Comparison of ENCODE assay signal across 1 cellular context in the genomic region with DNA sequence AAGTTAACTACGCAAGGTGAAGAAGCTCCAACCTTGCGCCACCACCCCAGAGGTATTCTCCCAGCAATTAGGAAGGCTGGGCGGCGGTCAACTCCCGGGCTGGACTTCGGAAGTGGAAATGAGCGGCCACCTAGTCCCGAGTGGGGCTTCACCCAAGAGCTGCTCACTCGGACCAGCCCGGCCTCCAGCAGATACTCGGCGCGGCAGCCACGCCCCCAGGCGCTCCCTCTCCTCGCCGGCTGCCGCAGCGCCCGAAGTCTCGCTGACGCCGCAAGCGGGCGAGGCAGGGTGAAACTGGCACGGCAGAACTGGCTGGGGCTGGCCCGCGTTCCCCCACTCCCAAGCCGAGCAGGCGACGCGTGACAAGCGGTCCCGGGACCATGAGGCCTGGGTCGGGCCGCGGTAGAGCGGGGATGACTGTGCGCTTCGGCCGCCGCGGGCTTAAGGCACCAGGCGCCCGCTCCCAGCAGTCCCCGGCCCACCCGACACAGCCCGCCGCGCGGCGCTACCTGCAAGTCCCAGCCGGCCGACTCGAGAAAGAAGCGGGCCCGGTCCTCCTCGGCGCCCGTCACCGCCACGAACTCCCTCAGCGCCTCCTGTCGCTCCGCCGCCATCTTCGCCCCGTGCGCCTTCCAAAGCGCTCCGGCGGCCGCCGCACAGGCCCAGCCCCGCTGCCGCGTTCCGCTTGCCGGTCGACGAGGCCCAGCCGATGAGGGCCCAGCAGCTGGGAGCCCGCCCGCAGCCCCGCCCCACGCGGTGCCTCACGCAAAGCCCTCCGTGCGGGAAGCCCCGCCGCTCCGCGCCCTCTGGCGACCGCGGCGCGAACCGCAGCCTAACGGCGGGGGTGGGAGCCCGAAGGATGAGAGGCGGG.
TF ChIP-seq lines count a peak whose summit lies in the region.

A gene (minus strand): TSS at position 639 of the 871 bp plus-strand sequence. CDS start 25 bp downstream, at position 614.

TF ChIP-seq in WTC11, 78 proteins besides CTCF, POLR2A, EP300 and RAD21 (continued from another document and continues in another):
- TF ChIP-seq, protein P1, sequence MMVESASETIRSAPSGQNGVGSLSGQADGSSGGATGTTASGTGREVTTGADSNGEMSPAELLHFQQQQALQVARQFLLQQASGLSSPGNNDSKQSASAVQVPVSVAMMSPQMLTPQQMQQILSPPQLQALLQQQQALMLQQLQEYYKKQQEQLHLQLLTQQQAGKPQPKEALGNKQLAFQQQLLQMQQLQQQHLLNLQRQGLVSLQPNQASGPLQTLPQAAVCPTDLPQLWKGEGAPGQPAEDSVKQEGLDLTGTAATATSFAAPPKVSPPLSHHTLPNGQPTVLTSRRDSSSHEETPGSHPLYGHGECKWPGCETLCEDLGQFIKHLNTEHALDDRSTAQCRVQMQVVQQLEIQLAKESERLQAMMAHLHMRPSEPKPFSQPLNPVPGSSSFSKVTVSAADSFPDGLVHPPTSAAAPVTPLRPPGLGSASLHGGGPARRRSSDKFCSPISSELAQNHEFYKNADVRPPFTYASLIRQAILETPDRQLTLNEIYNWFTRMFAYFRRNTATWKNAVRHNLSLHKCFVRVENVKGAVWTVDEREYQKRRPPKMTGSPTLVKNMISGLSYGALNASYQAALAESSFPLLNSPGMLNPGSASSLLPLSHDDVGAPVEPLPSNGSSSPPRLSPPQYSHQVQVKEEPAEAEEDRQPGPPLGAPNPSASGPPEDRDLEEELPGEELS (CRISPR knock-in tag; IDR thresholded peaks at IDR 0.05) = peak; percentile 52; the same call in 1 of the 2 replicates
- TF ChIP-seq, protein P2, sequence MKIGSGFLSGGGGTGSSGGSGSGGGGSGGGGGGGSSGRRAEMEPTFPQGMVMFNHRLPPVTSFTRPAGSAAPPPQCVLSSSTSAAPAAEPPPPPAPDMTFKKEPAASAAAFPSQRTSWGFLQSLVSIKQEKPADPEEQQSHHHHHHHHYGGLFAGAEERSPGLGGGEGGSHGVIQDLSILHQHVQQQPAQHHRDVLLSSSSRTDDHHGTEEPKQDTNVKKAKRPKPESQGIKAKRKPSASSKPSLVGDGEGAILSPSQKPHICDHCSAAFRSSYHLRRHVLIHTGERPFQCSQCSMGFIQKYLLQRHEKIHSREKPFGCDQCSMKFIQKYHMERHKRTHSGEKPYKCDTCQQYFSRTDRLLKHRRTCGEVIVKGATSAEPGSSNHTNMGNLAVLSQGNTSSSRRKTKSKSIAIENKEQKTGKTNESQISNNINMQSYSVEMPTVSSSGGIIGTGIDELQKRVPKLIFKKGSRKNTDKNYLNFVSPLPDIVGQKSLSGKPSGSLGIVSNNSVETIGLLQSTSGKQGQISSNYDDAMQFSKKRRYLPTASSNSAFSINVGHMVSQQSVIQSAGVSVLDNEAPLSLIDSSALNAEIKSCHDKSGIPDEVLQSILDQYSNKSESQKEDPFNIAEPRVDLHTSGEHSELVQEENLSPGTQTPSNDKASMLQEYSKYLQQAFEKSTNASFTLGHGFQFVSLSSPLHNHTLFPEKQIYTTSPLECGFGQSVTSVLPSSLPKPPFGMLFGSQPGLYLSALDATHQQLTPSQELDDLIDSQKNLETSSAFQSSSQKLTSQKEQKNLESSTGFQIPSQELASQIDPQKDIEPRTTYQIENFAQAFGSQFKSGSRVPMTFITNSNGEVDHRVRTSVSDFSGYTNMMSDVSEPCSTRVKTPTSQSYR (CRISPR knock-in tag; IDR thresholded peaks at IDR 0.05) = no peak
- TF ChIP-seq EMX1 (CRISPR knock-in tag; IDR thresholded peaks at IDR 0.05) = no peak
- TF ChIP-seq ETV6 (CRISPR knock-in tag; IDR thresholded peaks at IDR 0.05) = peak; percentile 70; the same call in 1 of the 2 replicates
- TF ChIP-seq MYBL2 (CRISPR knock-in tag; IDR thresholded peaks at IDR 0.05) = peak; percentile 92
- TF ChIP-seq, protein P3, sequence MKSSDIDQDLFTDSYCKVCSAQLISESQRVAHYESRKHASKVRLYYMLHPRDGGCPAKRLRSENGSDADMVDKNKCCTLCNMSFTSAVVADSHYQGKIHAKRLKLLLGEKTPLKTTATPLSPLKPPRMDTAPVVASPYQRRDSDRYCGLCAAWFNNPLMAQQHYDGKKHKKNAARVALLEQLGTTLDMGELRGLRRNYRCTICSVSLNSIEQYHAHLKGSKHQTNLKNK (CRISPR knock-in tag; IDR thresholded peaks at IDR 0.05) = no peak
- peak; percentile 57; the same call in 1 of the 2 replicates for TF ChIP-seq RELA (CRISPR knock-in tag; IDR thresholded peaks at IDR 0.05; ENCODE audit: borderline replicate concordance)
- peak; percentile 84; the same call in 1 of the 2 replicates for TF ChIP-seq CREM (CRISPR knock-in tag; IDR thresholded peaks at IDR 0.05)
- TF ChIP-seq, protein P4, sequence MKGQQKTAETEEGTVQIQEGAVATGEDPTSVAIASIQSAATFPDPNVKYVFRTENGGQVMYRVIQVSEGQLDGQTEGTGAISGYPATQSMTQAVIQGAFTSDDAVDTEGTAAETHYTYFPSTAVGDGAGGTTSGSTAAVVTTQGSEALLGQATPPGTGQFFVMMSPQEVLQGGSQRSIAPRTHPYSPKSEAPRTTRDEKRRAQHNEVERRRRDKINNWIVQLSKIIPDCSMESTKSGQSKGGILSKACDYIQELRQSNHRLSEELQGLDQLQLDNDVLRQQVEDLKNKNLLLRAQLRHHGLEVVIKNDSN (CRISPR knock-in tag; IDR thresholded peaks at IDR 0.05) = no peak
- TF ChIP-seq, protein P5, sequence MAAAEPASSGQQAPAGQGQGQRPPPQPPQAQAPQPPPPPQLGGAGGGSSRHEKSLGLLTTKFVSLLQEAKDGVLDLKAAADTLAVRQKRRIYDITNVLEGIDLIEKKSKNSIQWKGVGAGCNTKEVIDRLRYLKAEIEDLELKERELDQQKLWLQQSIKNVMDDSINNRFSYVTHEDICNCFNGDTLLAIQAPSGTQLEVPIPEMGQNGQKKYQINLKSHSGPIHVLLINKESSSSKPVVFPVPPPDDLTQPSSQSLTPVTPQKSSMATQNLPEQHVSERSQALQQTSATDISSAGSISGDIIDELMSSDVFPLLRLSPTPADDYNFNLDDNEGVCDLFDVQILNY (CRISPR knock-in tag; IDR thresholded peaks at IDR 0.05) = peak; percentile 72
- TF ChIP-seq MXD4 (CRISPR knock-in tag; IDR thresholded peaks at IDR 0.05; ENCODE audit: borderline replicate concordance) = no peak
- TF ChIP-seq NFYB (CRISPR knock-in tag; conservative IDR thresholded peaks at IDR 0.05; ENCODE audit: low read depth) = peak; percentile 52; the same call in 1 of the 2 replicates
- peak; percentile 77; the same call in 1 of the 2 replicates for TF ChIP-seq ATF1 (CRISPR knock-in tag; IDR thresholded peaks at IDR 0.05)
- TF ChIP-seq NFATC4 (CRISPR knock-in tag; IDR thresholded peaks at IDR 0.05) = no peak
- TF ChIP-seq ZNF263 (CRISPR knock-in tag; IDR thresholded peaks at IDR 0.05; ENCODE audit: low read depth) = no peak
- TF ChIP-seq NR1H2 (CRISPR knock-in tag; IDR thresholded peaks at IDR 0.05) = no peak
- TF ChIP-seq, protein P6, sequence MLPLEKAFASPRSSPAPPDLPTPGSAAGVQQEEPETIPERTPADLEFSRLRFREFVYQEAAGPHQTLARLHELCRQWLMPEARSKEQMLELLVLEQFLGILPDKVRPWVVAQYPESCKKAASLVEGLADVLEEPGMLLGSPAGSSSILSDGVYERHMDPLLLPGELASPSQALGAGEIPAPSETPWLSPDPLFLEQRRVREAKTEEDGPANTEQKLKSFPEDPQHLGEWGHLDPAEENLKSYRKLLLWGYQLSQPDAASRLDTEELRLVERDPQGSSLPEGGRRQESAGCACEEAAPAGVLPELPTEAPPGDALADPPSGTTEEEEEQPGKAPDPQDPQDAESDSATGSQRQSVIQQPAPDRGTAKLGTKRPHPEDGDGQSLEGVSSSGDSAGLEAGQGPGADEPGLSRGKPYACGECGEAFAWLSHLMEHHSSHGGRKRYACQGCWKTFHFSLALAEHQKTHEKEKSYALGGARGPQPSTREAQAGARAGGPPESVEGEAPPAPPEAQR (CRISPR knock-in tag; IDR thresholded peaks at IDR 0.05) = no peak
- TF ChIP-seq, protein P7, sequence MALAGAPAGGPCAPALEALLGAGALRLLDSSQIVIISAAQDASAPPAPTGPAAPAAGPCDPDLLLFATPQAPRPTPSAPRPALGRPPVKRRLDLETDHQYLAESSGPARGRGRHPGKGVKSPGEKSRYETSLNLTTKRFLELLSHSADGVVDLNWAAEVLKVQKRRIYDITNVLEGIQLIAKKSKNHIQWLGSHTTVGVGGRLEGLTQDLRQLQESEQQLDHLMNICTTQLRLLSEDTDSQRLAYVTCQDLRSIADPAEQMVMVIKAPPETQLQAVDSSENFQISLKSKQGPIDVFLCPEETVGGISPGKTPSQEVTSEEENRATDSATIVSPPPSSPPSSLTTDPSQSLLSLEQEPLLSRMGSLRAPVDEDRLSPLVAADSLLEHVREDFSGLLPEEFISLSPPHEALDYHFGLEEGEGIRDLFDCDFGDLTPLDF (CRISPR knock-in tag; IDR thresholded peaks at IDR 0.05) = no peak
- no peak for TF ChIP-seq RORB (CRISPR knock-in tag; IDR thresholded peaks at IDR 0.05)
- no peak for TF ChIP-seq ZNF138 (CRISPR knock-in tag; conservative IDR thresholded peaks at IDR 0.05)
- TF ChIP-seq GRHL2 (CRISPR knock-in tag; IDR thresholded peaks at IDR 0.05; ENCODE audit: insufficient replicate concordance, severe bottlenecking) = no peak
- TF ChIP-seq, protein P8, sequence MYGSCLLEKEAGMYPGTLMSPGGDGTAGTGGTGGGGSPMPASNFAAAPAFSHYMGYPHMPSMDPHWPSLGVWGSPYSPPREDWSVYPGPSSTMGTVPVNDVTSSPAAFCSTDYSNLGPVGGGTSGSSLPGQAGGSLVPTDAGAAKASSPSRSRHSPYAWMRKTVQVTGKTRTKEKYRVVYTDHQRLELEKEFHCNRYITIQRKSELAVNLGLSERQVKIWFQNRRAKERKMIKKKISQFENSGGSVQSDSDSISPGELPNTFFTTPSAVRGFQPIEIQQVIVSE (CRISPR knock-in tag; IDR thresholded peaks at IDR 0.05; ENCODE audit: borderline replicate concordance) = no peak
- TF ChIP-seq TEAD1 (CRISPR knock-in tag; IDR thresholded peaks at IDR 0.05) = peak; percentile 97
- peak; percentile 98 for TF ChIP-seq SP1 (CRISPR knock-in tag; conservative IDR thresholded peaks at IDR 0.05)
- peak; percentile 90 for TF ChIP-seq FOXP1 (CRISPR knock-in tag; IDR thresholded peaks at IDR 0.05; ENCODE audit: borderline replicate concordance)
- TF ChIP-seq, protein P9, sequence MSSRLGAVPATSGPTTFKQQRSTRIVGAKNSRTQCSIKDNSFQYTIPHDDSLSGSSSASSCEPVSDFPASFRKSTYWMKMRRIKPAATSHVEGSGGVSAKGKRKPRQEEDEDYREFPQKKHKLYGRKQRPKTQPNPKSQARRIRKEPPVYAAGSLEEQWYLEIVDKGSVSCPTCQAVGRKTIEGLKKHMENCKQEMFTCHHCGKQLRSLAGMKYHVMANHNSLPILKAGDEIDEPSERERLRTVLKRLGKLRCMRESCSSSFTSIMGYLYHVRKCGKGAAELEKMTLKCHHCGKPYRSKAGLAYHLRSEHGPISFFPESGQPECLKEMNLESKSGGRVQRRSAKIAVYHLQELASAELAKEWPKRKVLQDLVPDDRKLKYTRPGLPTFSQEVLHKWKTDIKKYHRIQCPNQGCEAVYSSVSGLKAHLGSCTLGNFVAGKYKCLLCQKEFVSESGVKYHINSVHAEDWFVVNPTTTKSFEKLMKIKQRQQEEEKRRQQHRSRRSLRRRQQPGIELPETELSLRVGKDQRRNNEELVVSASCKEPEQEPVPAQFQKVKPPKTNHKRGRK (CRISPR knock-in tag; IDR thresholded peaks at IDR 0.05; ENCODE audit: borderline replicate concordance) = no peak
- TF ChIP-seq ZNF416 (CRISPR knock-in tag; IDR thresholded peaks at IDR 0.05) = no peak
- no peak for TF ChIP-seq FOXJ3 (CRISPR knock-in tag; IDR thresholded peaks at IDR 0.05; ENCODE audit: borderline replicate concordance)
- TF ChIP-seq CREB1 (CRISPR knock-in tag; IDR thresholded peaks at IDR 0.05) = no peak
- no peak for TF ChIP-seq NR2C2 (CRISPR knock-in tag; IDR thresholded peaks at IDR 0.05)
- no peak for TF ChIP-seq NR3C1 (CRISPR knock-in tag; conservative IDR thresholded peaks at IDR 0.05; ENCODE audit: low read depth)
- TF ChIP-seq, protein P10, sequence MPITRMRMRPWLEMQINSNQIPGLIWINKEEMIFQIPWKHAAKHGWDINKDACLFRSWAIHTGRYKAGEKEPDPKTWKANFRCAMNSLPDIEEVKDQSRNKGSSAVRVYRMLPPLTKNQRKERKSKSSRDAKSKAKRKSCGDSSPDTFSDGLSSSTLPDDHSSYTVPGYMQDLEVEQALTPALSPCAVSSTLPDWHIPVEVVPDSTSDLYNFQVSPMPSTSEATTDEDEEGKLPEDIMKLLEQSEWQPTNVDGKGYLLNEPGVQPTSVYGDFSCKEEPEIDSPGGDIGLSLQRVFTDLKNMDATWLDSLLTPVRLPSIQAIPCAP (CRISPR knock-in tag; IDR thresholded peaks at IDR 0.05) = no peak; the same call in 1 of the 2 replicates
- TF ChIP-seq, protein P11, sequence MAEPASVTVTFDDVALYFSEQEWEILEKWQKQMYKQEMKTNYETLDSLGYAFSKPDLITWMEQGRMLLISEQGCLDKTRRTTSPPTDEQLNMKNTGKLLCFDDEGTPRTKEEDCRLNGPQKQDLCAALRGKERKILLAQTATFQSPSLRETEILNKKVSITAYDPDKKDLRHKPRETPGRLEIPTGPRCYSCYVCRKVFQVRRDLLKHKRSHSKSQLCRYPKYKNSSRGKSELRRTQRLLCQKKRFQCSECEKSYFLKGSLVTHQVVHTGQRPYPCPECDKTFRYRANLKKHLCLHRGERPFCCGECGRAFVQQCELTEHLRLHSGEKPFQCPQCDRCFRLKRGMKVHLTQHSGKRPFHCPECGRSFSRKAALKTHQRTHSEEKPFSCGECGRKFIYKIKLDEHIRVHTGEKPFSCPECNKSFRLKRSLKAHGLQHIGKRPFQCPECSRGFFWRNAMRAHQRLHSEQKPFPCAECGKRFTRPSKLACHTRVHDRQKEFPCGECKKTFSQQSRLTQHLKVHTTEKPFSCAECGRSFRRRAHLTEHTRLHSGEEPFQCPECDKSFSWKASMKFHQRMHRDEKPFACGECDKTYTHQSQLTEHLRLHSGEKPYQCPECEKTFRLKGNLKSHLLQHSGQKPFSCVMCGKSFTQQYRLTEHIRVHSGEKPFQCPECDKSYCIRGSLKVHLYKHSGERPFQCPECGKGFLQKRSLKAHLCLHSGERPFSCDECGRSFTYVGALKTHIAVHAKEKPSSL (CRISPR knock-in tag; conservative IDR thresholded peaks at IDR 0.05) = no peak
- no peak for TF ChIP-seq SOX15 (CRISPR knock-in tag; IDR thresholded peaks at IDR 0.05)
- TF ChIP-seq OVOL2 (CRISPR knock-in tag; IDR thresholded peaks at IDR 0.05; ENCODE audit: borderline replicate concordance) = no peak
- TF ChIP-seq JAZF1 (CRISPR knock-in tag; IDR thresholded peaks at IDR 0.05) = no peak
- TF ChIP-seq TEAD4 (CRISPR knock-in tag; IDR thresholded peaks at IDR 0.05) = peak; percentile 41; the same call in 1 of the 2 replicates
